In genomic region chr19:679418-680286, GRCh38 we compare ENCODE assay signal across 1 cellular context.
TF ChIP-seq lines count a peak whose summit lies in the region.

No MANE protein-coding gene starts in this region.

TF ChIP-seq in IMR-90, 13 proteins besides CTCF, POLR2A, EP300 and RAD21:
- TF ChIP-seq RFX5 (IDR thresholded peaks at IDR 0.05; ENCODE audit: low read depth, low read length) (no peak), CHD1 (IDR thresholded peaks at IDR 0.05; ENCODE audit: low read depth, low read length) (0 out of 2 replicates have a peak, but pooled peaks have one; percentile 59), FOS (IDR thresholded peaks at IDR 0.05; ENCODE audit: low read depth, low read length) (peak; percentile 14; the same call in 1 of the 2 replicates), MXI1 (IDR thresholded peaks at IDR 0.05; ENCODE audit: borderline replicate concordance, low read depth, low read length) (0 out of 2 replicates have a peak, but pooled peaks have one; percentile 25), RCOR1 (IDR thresholded peaks at IDR 0.05; ENCODE audit: insufficient replicate concordance, low read length) (no peak), USF2 (IDR thresholded peaks at IDR 0.05; ENCODE audit: low read depth, low read length) (no peak), MAZ (IDR thresholded peaks at IDR 0.05; ENCODE audit: borderline replicate concordance, low read depth, low read length) (peak; percentile 85), NFE2L2 (IDR thresholded peaks at IDR 0.05; ENCODE audit: low read depth, low read length) (no peak), BHLHE40 (IDR thresholded peaks at IDR 0.05; ENCODE audit: low read depth, low read length) (0 out of 2 replicates have a peak, but pooled peaks have one; percentile 9), MAFK (IDR thresholded peaks at IDR 0.05; ENCODE audit: low read depth, low read length) (no peak), CEBPB (IDR thresholded peaks at IDR 0.05; ENCODE audit: low read depth, low read length) (no peak), SMC3 (IDR thresholded peaks at IDR 0.05; ENCODE audit: low read depth, low read length) (no peak), ELK1 (IDR thresholded peaks at IDR 0.05; ENCODE audit: borderline replicate concordance, low read depth, low read length) (no peak)
